ENCODE assay signal across 17 cellular contexts in the genomic region with DNA sequence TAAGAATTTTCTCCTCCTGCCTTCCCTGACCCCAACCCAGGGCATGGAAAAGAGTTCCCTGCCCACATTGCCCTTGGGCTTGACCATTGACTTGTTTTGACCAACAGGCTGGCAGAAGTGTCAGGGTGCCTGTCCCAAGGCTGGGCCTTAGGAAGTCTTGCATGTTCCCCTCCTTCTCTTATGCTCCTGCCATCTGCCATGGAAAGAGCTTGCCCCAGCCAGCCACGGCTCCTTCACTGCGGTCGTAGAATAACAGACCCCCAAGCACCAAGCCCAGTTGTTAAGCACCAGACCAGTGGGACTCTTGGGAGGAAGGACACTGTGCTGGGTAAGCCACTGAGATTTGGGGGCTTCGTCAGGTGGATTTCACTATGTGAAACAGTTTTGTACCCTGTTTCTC. TPM values are rescaled to one million over a fixed set of nuclear protein-coding genes. Genes with fewer than 3 reads are reported as not detected.
DNase-seq lines count a peak whose midpoint lies in the region; ATAC-seq and TF ChIP-seq lines count a peak whose summit lies in the region.
"Had no signal": no experiment of that assay in that cellular context is flagged by ENCODE, and none has a peak within 500 bp of the region (broad histone marks: within the 10 kb centered on the region; RNA-seq: fewer than 3 reads in every experiment).

No MANE protein-coding gene starts in this region.

- H3K79me2 ChIP-seq in MM.1S (ENCODE audit: low read length) = no peaks in the 10 kb centered on the region

- H3K4me3 ChIP-seq in right atrium auricular region (no peak overlapping the region), sigmoid colon (no peak overlapping the region), MM.1S (ENCODE audit: low read length) (no peak overlapping the region)
- H3K4me3 ChIP-seq: GM23338 had no signal

- no peak for TF ChIP-seq POLR2A in sigmoid colon (IDR thresholded peaks at IDR 0.05)

- no peak overlapping the region for H3K27ac ChIP-seq in right atrium auricular region
- no peak overlapping the region for H3K27ac ChIP-seq in sigmoid colon
- H3K27ac ChIP-seq in MM.1S (ENCODE audit: low read length) = no peak overlapping the region
- H3K27ac ChIP-seq: 22Rv1 had no signal

- H3K27me3 ChIP-seq in right atrium auricular region = no peaks in the 10 kb centered on the region
- H3K27me3 ChIP-seq in sigmoid colon = no peaks in the 10 kb centered on the region
- no peaks in the 10 kb centered on the region for H3K27me3 ChIP-seq in MM.1S (replicated peaks; ENCODE audit: insufficient read depth, low read length)

- H3K9ac ChIP-seq in MM.1S (ENCODE audit: low read length) = no peak overlapping the region

- no peak for TF ChIP-seq CTCF in right atrium auricular region (IDR thresholded peaks at IDR 0.05)
- TF ChIP-seq CTCF in sigmoid colon (IDR thresholded peaks at IDR 0.05) = no peak
- no peak for TF ChIP-seq CTCF in MM.1S (IDR thresholded peaks at IDR 0.05; ENCODE audit: low read length)

- ATAC-seq in left lobe of liver (no peak), GM21447 (IDR thresholded peaks at IDR 0.05; ENCODE audit: unreplicated experiment) (no peak)
- ATAC-seq: GM23338, HCT116 had no signal

- H3K36me3 ChIP-seq in right atrium auricular region (no peaks in the 10 kb centered on the region), sigmoid colon (no peaks in the 10 kb centered on the region), MM.1S (replicated peaks; ENCODE audit: insufficient read depth, low read length) (no peaks in the 10 kb centered on the region)

- H3K9me2 ChIP-seq in MM.1S (replicated peaks; ENCODE audit: insufficient read depth, low read length) = no peaks in the 10 kb centered on the region

- H3K4me2 ChIP-seq in MM.1S (ENCODE audit: low read depth, low read length) = no peak overlapping the region
- H3K4me2 ChIP-seq: GM23338 had no signal

- intact Hi-C loops in cardiac septum (cut with DNase I) (no loop called here), sigmoid colon (cut with DNase I) (no loop called here)

- no peaks in the 10 kb centered on the region for H4K20me1 ChIP-seq in MM.1S (ENCODE audit: insufficient read depth, low read length)

- H3K4me1 ChIP-seq in right atrium auricular region = peaks cover 0 to 13% of the 10 kb centered on the region in 2 donors
- H3K4me1 ChIP-seq in sigmoid colon = peaks cover 0 to 20% (median 15%) of the 10 kb centered on the region in 4 donors
- no peaks in the 10 kb centered on the region for H3K4me1 ChIP-seq in MM.1S (ENCODE audit: low read length)

- DNase-seq in cardiac septum (ENCODE audit: low spot score) = peak; percentile 43
- no peak for DNase-seq in right atrium auricular region (ENCODE audit: low spot score)
- DNase-seq in left lobe of liver (ENCODE audit: low spot score) = peak; percentile 12
- DNase-seq in sigmoid colon = peak; percentile 36
- DNase-seq in MM.1S = no peak
- DNase-seq: C1 segment of cervical spinal cord; Calu3; CD4-positive, alpha-beta memory T cell; COR-L47; DMS53; DMS79 treated with DMSO at 0.1 percent for 48 hours; GF-D8; H9 had no signal

- H3F3A ChIP-seq in MM.1S (ENCODE audit: insufficient read depth, low read length) = no peaks in the 10 kb centered on the region

- WGBS in sigmoid colon, 2 donors = 85 to 88% methylated on average over 4 of the region's 4 CpGs

- H3K9me3 ChIP-seq in right atrium auricular region (no peaks in the 10 kb centered on the region), sigmoid colon (no peaks in the 10 kb centered on the region), MM.1S (replicated peaks; ENCODE audit: insufficient read depth, low read length) (no peaks in the 10 kb centered on the region)

- H2AFZ ChIP-seq in MM.1S (ENCODE audit: low read length) = no peak overlapping the region
- H2AFZ ChIP-seq: GM23338 had no signal

- no peak for TF ChIP-seq EP300 in sigmoid colon (IDR thresholded peaks at IDR 0.05)

RNA-seq across cellular contexts. Expression of a gene that starts 53.6 kb away (rescaled TPM):
- 42.1 TPM for total RNA-seq in cardiac septum
- 10 to 100 TPM; 37.3 to 50.3 TPM for total RNA-seq in right atrium auricular region
- 29.2 TPM for total RNA-seq in left lobe of liver
- 10 to 100 TPM; 69.0 to 79.5 (median 72.5) TPM for total RNA-seq in sigmoid colon
- polyA plus RNA-seq in sigmoid colon = 10 to 100 TPM; 88.7 to 98.5 (median 89.9) TPM

RNA-seq across cellular contexts. Expression of a gene that starts 53.9 kb away (rescaled TPM):
- total RNA-seq in cardiac septum = 9.5 TPM
- total RNA-seq in right atrium auricular region = 1 to 10 TPM; 2.7 to 7.1 TPM
- total RNA-seq in left lobe of liver = 5.7 TPM
- 10 to 100 TPM in 2 of 4 donors, 1 to 10 TPM in 2; 5.0 to 15.8 (median 10.8) TPM for total RNA-seq in sigmoid colon
- 10 to 100 TPM; 14.8 to 17.4 (median 16.9) TPM for polyA plus RNA-seq in sigmoid colon

Comparison
In these comparisons a context has a peak if more than half of its experiments do, and no peak if none do; other contexts are left out.
1. DNase-seq: peak in cardiac septum (single experiment), left lobe of liver (single experiment) and sigmoid colon (single experiment); none in right atrium auricular region (single experiment) and MM.1S (single experiment).